Comparison of ENCODE assay signal across 8 cellular contexts in the genomic region with DNA sequence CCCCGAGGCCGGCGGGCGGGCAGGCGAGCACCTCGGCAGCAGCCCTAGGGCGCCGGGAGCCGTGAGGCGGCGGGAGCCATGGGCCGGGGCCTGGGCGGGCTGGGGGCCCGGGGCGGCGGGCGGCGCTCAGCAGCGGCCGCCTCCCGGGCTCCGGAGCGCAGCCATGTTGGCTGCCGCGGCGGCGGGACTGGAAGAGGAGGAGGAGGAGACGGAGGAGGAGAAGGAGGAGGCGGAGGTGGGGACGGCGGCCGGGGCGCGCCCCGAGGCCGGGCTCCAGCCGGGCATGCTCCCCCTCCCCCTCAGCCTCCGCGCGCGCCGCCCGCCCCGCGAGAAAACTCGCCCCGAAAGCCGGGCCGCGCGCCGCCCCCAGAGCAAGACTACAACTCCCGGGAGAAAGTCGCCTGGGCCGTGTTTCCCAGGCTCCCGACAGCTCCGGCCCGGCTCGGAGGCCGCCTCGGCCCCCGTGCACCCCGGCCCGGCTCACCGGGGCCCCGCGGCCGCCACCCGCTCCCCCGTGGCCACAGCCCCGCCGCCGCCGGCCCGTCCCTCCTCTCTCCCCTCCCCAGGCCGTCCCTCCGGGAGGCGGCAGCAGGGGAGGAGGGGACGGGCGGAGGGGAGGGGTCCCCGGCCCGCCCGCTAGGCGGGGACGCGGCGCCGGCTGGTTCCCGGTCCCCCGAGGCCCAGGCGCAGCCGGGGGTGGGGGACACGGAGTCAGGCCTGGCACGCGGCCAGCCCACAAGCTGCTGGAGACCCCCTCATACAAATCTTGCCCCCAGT. TPM values are rescaled to one million over a fixed set of nuclear protein-coding genes. Genes with fewer than 3 reads are reported as not detected.
DNase-seq lines count a peak whose midpoint lies in the region; ATAC-seq, FAIRE-seq and TF ChIP-seq lines count a peak whose summit lies in the region.

Gene DLG5, minus strand, starts transcription at position 190 of the 777 bp plus-strand sequence. CDS start 235 bp downstream, outside the sequence.

- ATAC-seq in GM21515 (IDR thresholded peaks at IDR 0.05; ENCODE audit: unreplicated experiment) (peak; percentile 56), HG03097 (IDR thresholded peaks at IDR 0.05; ENCODE audit: low FRiP score, unreplicated experiment) (no peak)

- peaks cover 10% of the 10 kb centered on the region for H3K4me1 Mint-ChIP-seq in activated T-helper 2 cell treated with anti-CD3 and anti-CD28 coated beads, Interferon-gamma antibody, Interleukin-2, Interleukin-4, amounts not matched to agents 10 μg/mL and 5 μg/mL and 100 μg/mL, durations not matched to agents 14 hours and 24 hours and 36 hours (ENCODE audit: low read depth)
- H3K4me1 Mint-ChIP-seq in nephron progenitor cell = peaks cover 60% of the 10 kb centered on the region

- H3K4me3 Mint-ChIP-seq in activated T-helper 2 cell treated with anti-CD3 and anti-CD28 coated beads, Interferon-gamma antibody, Interleukin-2, Interleukin-4, amounts not matched to agents 10 μg/mL and 5 μg/mL and 100 μg/mL, durations not matched to agents 14 hours and 24 hours and 36 hours (ENCODE audit: low read depth) = peak within 1 kb of the TSS; percentile 73
- H3K4me3 Mint-ChIP-seq in nephron progenitor cell = peak within 1 kb of the TSS; percentile 86

- no peak within 1 kb of the TSS for H3K27ac Mint-ChIP-seq in activated T-helper 2 cell treated with anti-CD3 and anti-CD28 coated beads, Interferon-gamma antibody, Interleukin-2, Interleukin-4, amounts not matched to agents 10 μg/mL and 5 μg/mL and 100 μg/mL, durations not matched to agents 14 hours and 24 hours and 36 hours
- H3K27ac Mint-ChIP-seq in nephron progenitor cell = peak within 1 kb of the TSS; percentile 50

- intact Hi-C loops in activated T-helper 2 cell treated with anti-CD3 and anti-CD28 coated beads, Interferon-gamma antibody, Interleukin-2, Interleukin-4, amounts not matched to agents 10 μg/mL and 5 μg/mL and 100 μg/mL, durations not matched to agents 14 hours and 24 hours and 36 hours (cut with micrococcal nuclease) = loop anchor here (5.0 to 10.0 kb wide), 3 partner anchors 52 to 108 kb away; partner anchors contain the start of gene RPS24

- no peak for FAIRE-seq in frontal cortex (lab: Jason Lieb, UNC)

- peaks cover 39% of the 10 kb centered on the region for H3K27me3 Mint-ChIP-seq in activated T-helper 2 cell treated with anti-CD3 and anti-CD28 coated beads, Interferon-gamma antibody, Interleukin-2, Interleukin-4, amounts not matched to agents 10 μg/mL and 5 μg/mL and 100 μg/mL, durations not matched to agents 14 hours and 24 hours and 36 hours (ENCODE audit: low read depth)
- H3K27me3 Mint-ChIP-seq in nephron progenitor cell (ENCODE audit: low read depth, poor library complexity) = peaks cover 21% of the 10 kb centered on the region

- H3K36me3 Mint-ChIP-seq in activated T-helper 2 cell treated with anti-CD3 and anti-CD28 coated beads, Interferon-gamma antibody, Interleukin-2, Interleukin-4, amounts not matched to agents 10 μg/mL and 5 μg/mL and 100 μg/mL, durations not matched to agents 14 hours and 24 hours and 36 hours (ENCODE audit: low read depth) = no peaks in the 10 kb centered on the region
- H3K36me3 Mint-ChIP-seq in nephron progenitor cell (ENCODE audit: low read depth) = no peaks in the 10 kb centered on the region

- DNase-seq in ELF-1 (ENCODE audit: low read depth, low spot score) = peak; percentile 33
- peak; percentile 23 to 24 for DNase-seq in Kasumi-1 (lab: John Stamatoyannopoulos, UW)
- DNase-seq in activated T-helper 2 cell treated with anti-CD3 and anti-CD28 coated beads, Interferon-gamma antibody, Interleukin-2, Interleukin-4, amounts not matched to agents 10 μg/mL and 5 μg/mL and 100 μg/mL, durations not matched to agents 14 hours and 24 hours and 36 hours (ENCODE audit: low spot score) = peak; percentile 25
- peak; percentile 74 to 82 for DNase-seq in frontal cortex (ENCODE audit: low spot score in 2 of 2)
- DNase-seq in nephron progenitor cell = peak; percentile 72
- no peak for DNase-seq in GF-D8 (lab: John Stamatoyannopoulos, UW)

- no peaks in the 10 kb centered on the region for H3K9me3 Mint-ChIP-seq in activated T-helper 2 cell treated with anti-CD3 and anti-CD28 coated beads, Interferon-gamma antibody, Interleukin-2, Interleukin-4, amounts not matched to agents 10 μg/mL and 5 μg/mL and 100 μg/mL, durations not matched to agents 14 hours and 24 hours and 36 hours
- peaks cover 3% of the 10 kb centered on the region for H3K9me3 Mint-ChIP-seq in nephron progenitor cell

- TF ChIP-seq CTCF in nephron progenitor cell (IDR thresholded peaks at IDR 0.05) = no peak

RNA-seq across cellular contexts. Expression of gene DLG5, which starts in this region (rescaled TPM):
- total RNA-seq in activated T-helper 2 cell treated with anti-CD3 and anti-CD28 coated beads, Interferon-gamma antibody, Interleukin-2, Interleukin-4, amounts not matched to agents 10 μg/mL and 5 μg/mL and 100 μg/mL, durations not matched to agents 14 hours and 24 hours and 36 hours = 6.7 and 7.8 TPM in 2 replicates
- 33.4 TPM for total RNA-seq in frontal cortex
